In genomic region chr22:17237031-17237668, GRCh38 we compare ENCODE assay signal across 9 cellular contexts. TPM values are rescaled to one million over a fixed set of nuclear protein-coding genes. Genes with fewer than 3 reads are reported as not detected.
A peak's percentile ranks its signal among the peaks of the same experiment; 100 is the strongest.
DNase-seq lines count a peak whose midpoint lies in the region; ATAC-seq and TF ChIP-seq lines count a peak whose summit lies in the region.
"Had no signal": no experiment of that assay in that cellular context is flagged by ENCODE, and none has a peak within 500 bp of the region (broad histone marks: within the 10 kb centered on the region; RNA-seq: fewer than 3 reads in every experiment).

No MANE protein-coding gene starts in this region.

- H3K36me3 ChIP-seq in mucosa of rectum (ENCODE audit: control insufficient read depth in 2 of 2, insufficient read depth in 2 of 2, low read length in 2 of 2) = no peaks in the 10 kb centered on the region
- H3K36me3 ChIP-seq in mammary epithelial cell (ENCODE audit: insufficient read depth, low read length) = no peaks in the 10 kb centered on the region

- H4K20me1 ChIP-seq in mammary epithelial cell (ENCODE audit: insufficient read depth, low read length) = no peaks in the 10 kb centered on the region

- H3K4me2 ChIP-seq in mammary epithelial cell (ENCODE audit: insufficient read depth, low read depth, low read length) = no peak overlapping the region

- 70% methylated on average over 7 of the region's 9 CpGs for WGBS in mammary epithelial cell (ENCODE audit: low coverage, missing lambda C conversion rate)

- H3K27me3 ChIP-seq in mucosa of rectum (ENCODE audit: control insufficient read depth in 2 of 2, insufficient read depth in 2 of 2, low read length in 2 of 2) (no peaks in the 10 kb centered on the region), mammary epithelial cell (ENCODE audit: insufficient read depth, low read length) (no peaks in the 10 kb centered on the region)

- dilution Hi-C loops in mammary epithelial cell (cut with HindIII; ENCODE audit: low sequenced_read_pairs) = loop anchor here (25.0 kb wide), 1 partner anchor 150 kb away; no protein-coding TSS in a partner anchor

- ATAC-seq in GM18858 (IDR thresholded peaks at IDR 0.05; ENCODE audit: unreplicated experiment) (peak; percentile 82), GM21825 (IDR thresholded peaks at IDR 0.05; ENCODE audit: unreplicated experiment) (peak; percentile 74)

- H3K27ac ChIP-seq in mucosa of rectum (ENCODE audit: low read depth in 2 of 2, low read length in 2 of 2) = peak overlapping the region; percentile 26 to 49
- H3K27ac ChIP-seq in caudate nucleus (ENCODE audit: low read depth, low read length) = no peak overlapping the region
- H3K27ac ChIP-seq in mammary epithelial cell (ENCODE audit: insufficient read depth, low read depth, low read length) = no peak overlapping the region

- no peaks in the 10 kb centered on the region for H3K79me2 ChIP-seq in mammary epithelial cell (ENCODE audit: insufficient read depth, low read length)

- in situ Hi-C loops in mammary epithelial cell (cut with MboI; ENCODE audit: low sequenced_read_pairs in 2 of 2) = no loop called here

- H3K9me3 ChIP-seq in mucosa of rectum (ENCODE audit: control insufficient read depth in 2 of 2, low read length in 2 of 2) = no peaks in the 10 kb centered on the region
- H3K9me3 ChIP-seq in mammary epithelial cell (replicated peaks; ENCODE audit: insufficient read depth, low read length) = peaks cover 23% of the 10 kb centered on the region

- H2AFZ ChIP-seq in mammary epithelial cell (ENCODE audit: low read depth, low read length) = no peak overlapping the region

- CTCF ChIA-PET in mammary epithelial cell (lab: Charles Lee; ENCODE audit: low non-redundant PET) = no interaction called here

- DNase-seq in NOMO-1 treated with DMSO at 0.1 percent for 48 hours (lab: John Stamatoyannopoulos, UW; ENCODE audit: unreplicated experiment) (peak; percentile 70), caudate nucleus (lab: John Stamatoyannopoulos, UW) (no peak), mammary epithelial cell (no peak), middle frontal gyrus (ENCODE audit: extremely low spot score, low spot score) (no peak)
- DNase-seq in stimulated activated CD4-positive, alpha-beta T cell treated with anti-CD3 and anti-CD28 coated beads, Interleukin-2, amount 100 ng/mL, for 48 hours = no peak
- DNase-seq: IMR-90 had no signal

- intact Hi-C loops in mammary epithelial cell (cut with micrococcal nuclease) = no loop called here

- peak overlapping the region in 1 of 2 donors; percentile 5 for H3K9ac ChIP-seq in mucosa of rectum (ENCODE audit: low read depth in 1 of 2, low read length in 2 of 2)
- H3K9ac ChIP-seq in mammary epithelial cell (ENCODE audit: insufficient read depth, low read length) = no peak overlapping the region

- no peak for TF ChIP-seq CTCF in mammary epithelial cell (conservative IDR thresholded peaks at IDR 0.05 in 1 of 2, IDR thresholded peaks at IDR 0.05 in 1 of 2; ENCODE audit: extremely low read depth in 1 of 2, insufficient read depth in 1 of 2, low read depth in 1 of 2, low read length in 2 of 2)

- BruUV-seq in mammary epithelial cell (replicated peaks; lab: Mats Ljungman, UMichigan) = no TSS peak

- H3K4me1 ChIP-seq in mucosa of rectum (ENCODE audit: control insufficient read depth in 2 of 2, insufficient read depth in 2 of 2, low read length in 2 of 2) = no peaks in the 10 kb centered on the region
- H3K4me1 ChIP-seq in mammary epithelial cell (ENCODE audit: insufficient read depth, low read length) = no peaks in the 10 kb centered on the region

- H3K4me3 ChIP-seq in mucosa of rectum (ENCODE audit: low read length in 2 of 2) (peak overlapping the region; percentile 11 to 23), mammary epithelial cell (replicated peaks in 1 of 3; ENCODE audit: insufficient read depth in 1 of 3, low read depth in 2 of 3, low read length in 3 of 3) (no peak overlapping the region)

RNA-seq across cellular contexts. Expression of gene ADA2, which starts 17.9 kb away (rescaled TPM):
- under 1 TPM in 1 of 2 donors, not detected in 1; 0.17 TPM for total RNA-seq in mammary epithelial cell
- polyA plus RNA-seq in mammary epithelial cell = 0.03 TPM
- not detected for polyA minus RNA-seq in mammary epithelial cell

Comparison
In these comparisons a context has a peak if more than half of its experiments do, and no peak if none do; other contexts are left out.
1. H3K27ac ChIP-seq: peak in mucosa of rectum (2 of 2); none in caudate nucleus (single experiment) and mammary epithelial cell (single experiment).
2. H3K4me3 ChIP-seq: peak in mucosa of rectum (2 of 2); none in mammary epithelial cell (0 of 3).